ENCODE assay signal across 28 cellular contexts in the genomic region with DNA sequence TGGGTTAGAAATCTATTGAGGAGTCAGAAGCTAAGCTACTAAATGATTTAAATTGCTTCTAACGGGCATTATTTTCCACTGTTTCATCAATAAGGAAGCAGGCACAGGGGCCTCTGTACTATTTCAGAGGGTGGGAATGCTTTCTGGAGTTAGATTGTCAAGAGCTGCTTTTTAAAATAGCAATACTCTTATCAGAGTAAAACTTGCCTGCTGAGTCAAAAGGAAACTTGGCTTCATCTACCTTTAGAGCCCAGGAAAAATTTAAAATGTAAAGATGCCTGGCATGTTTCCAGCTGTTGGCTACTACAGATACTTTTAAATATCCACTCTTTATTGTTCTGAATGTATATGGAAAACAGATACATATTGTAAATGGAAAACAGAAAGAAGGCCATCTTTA.
A peak's percentile ranks its signal among the peaks of the same experiment; 100 is the strongest.
DNase-seq lines count a peak whose midpoint lies in the region; ATAC-seq and TF ChIP-seq lines count a peak whose summit lies in the region.
"Had no signal": no experiment of that assay in that cellular context is flagged by ENCODE, and none has a peak within 500 bp of the region (broad histone marks: within the 10 kb centered on the region; RNA-seq: fewer than 3 reads in every experiment).

No MANE protein-coding gene starts in this region.

- H3K4me3 Mint-ChIP-seq in osteocyte (ENCODE audit: unreplicated experiment), result no peak overlapping the region
- no peak overlapping the region for H3K4me3 Mint-ChIP-seq in natural killer cell treated with Interleukin-12 subunit alpha and Interleukin-12 subunit beta and Interleukin-15 and Interleukin-18, amount 100 ng/mL, for 72 hours
- H3K4me3 Mint-ChIP-seq: activated CD4-positive, alpha-beta T cell treated with anti-CD3 and anti-CD28 coated beads, Interleukin-2, amount 10 ng/mL, durations not matched to agents 24 days and 14 days; activated T-cell treated with anti-CD3 and anti-CD28 coated beads, Interleukin-2, amount 50 U/mL, for 4 hours; neural crest cell; stimulated activated effector memory CD8-positive, alpha-beta T cell treated with anti-CD3 and anti-CD28 coated beads, Interleukin-12 subunit alpha, Interleukin-12 subunit beta, amount 100 ng/mL, for 72 hours; T-helper 2 cell treated with Interferon-gamma antibody and Interleukin-4, amounts not matched to agents 5 μg/mL and 100 μg/mL, for 36 hours had no signal

- no peaks in the 10 kb centered on the region for H3K27me3 ChIP-seq in OCI-LY3 (ENCODE audit: low read depth, low read length)
- no peaks in the 10 kb centered on the region for H3K27me3 ChIP-seq in brain microvascular endothelial cell (replicated peaks)
- H3K27me3 ChIP-seq in left ventricle myocardium inferior (ENCODE audit: low read depth), result no peaks in the 10 kb centered on the region
- H3K27me3 ChIP-seq: esophagus squamous epithelium had no signal

- H3K36me3 ChIP-seq in OCI-LY3 (replicated peaks; ENCODE audit: low read depth, low read length) (no peaks in the 10 kb centered on the region), brain microvascular endothelial cell (replicated peaks) (no peaks in the 10 kb centered on the region), left ventricle myocardium inferior (no peaks in the 10 kb centered on the region)
- H3K36me3 ChIP-seq: esophagus squamous epithelium, lower lobe of right lung had no signal

- H3K4me1 ChIP-seq in OCI-LY3 (ENCODE audit: low read length) (peaks cover 15% of the 10 kb centered on the region), left ventricle myocardium inferior (peaks cover 61% of the 10 kb centered on the region)
- H3K4me1 ChIP-seq: lower lobe of right lung had no signal

- DNase-seq in brain microvascular endothelial cell, result no peak
- DNase-seq in left ventricle myocardium inferior, result no peak
- no peak for DNase-seq in osteocyte (ENCODE audit: extremely low spot score, unreplicated experiment)
- no peak for DNase-seq in natural killer cell treated with Interleukin-12 subunit alpha and Interleukin-12 subunit beta and Interleukin-15 and Interleukin-18, amount 100 ng/mL, for 72 hours (ENCODE audit: low spot score)
- DNase-seq in ACHN, result no peak
- no peak for DNase-seq in T1000 (lab: John Stamatoyannopoulos, UW)
- DNase-seq: activated CD4-positive, alpha-beta T cell treated with anti-CD3 and anti-CD28 coated beads, Interleukin-2, amount 10 ng/mL, durations not matched to agents 24 days and 14 days; activated gamma-delta T cell treated with Interleukin-2 at 50 U/mL for 16 hours; activated T-cell treated with anti-CD3 and anti-CD28 coated beads, Interleukin-2, amount 50 U/mL, for 4 hours; Calu3; cortex of kidney; DMS79 treated with DMSO at 0.1 percent for 48 hours; esophagus squamous epithelium; GF-D8; islet precursor cell; lower lobe of right lung; NCI-H1105; NCI-H187 treated with DMSO at 0.1 percent for 48 hours; NCI-H69; stimulated activated CD4-positive, alpha-beta T cell treated with anti-CD3 and anti-CD28 coated beads, Interleukin-12 subunit alpha, Interleukin-12 subunit beta, amount 100 ng/mL, for 4 hours; stimulated activated CD4-positive, alpha-beta T cell treated with anti-CD3 and anti-CD28 coated beads, Interleukin-4, amount 100 ng/mL, for 1 hour had no signal

- no peak for TF ChIP-seq CTCF in OCI-LY3 (IDR thresholded peaks at IDR 0.05; ENCODE audit: low read depth, low read length)
- TF ChIP-seq CTCF in brain microvascular endothelial cell (IDR thresholded peaks at IDR 0.05; ENCODE audit: low read depth, low read length, missing control alignments), result no peak
- no peak for TF ChIP-seq CTCF in left ventricle myocardium inferior (IDR thresholded peaks at IDR 0.05; ENCODE audit: borderline replicate concordance)
- TF ChIP-seq CTCF in osteocyte (IDR thresholded peaks at IDR 0.05), result no peak

- in situ Hi-C loops in brain microvascular endothelial cell (cut with HindIII; ENCODE audit: low pct_ligation_motif_present, low sequenced_read_pairs) (no loop called here), ACHN (cut with HindIII; ENCODE audit: low pct_ligation_motif_present, low pct_unique_long_range_greater_than_20kb, low sequenced_read_pairs) (no loop called here)

- no peaks in the 10 kb centered on the region for H3K27me3 Mint-ChIP-seq in osteocyte (ENCODE audit: unreplicated experiment)
- H3K27me3 Mint-ChIP-seq in natural killer cell treated with Interleukin-12 subunit alpha and Interleukin-12 subunit beta and Interleukin-15 and Interleukin-18, amount 100 ng/mL, for 72 hours, result no peaks in the 10 kb centered on the region
- H3K27me3 Mint-ChIP-seq: activated CD4-positive, alpha-beta T cell treated with anti-CD3 and anti-CD28 coated beads, Interleukin-2, amount 10 ng/mL, durations not matched to agents 24 days and 14 days had no signal

- H3K27ac ChIP-seq in OCI-LY3 (ENCODE audit: low read length) (no peak overlapping the region), brain microvascular endothelial cell (peak overlapping the region; percentile 16), left ventricle myocardium inferior (replicated peaks) (peak overlapping the region; percentile 72)
- H3K27ac ChIP-seq: C4-2B, esophagus squamous epithelium, lower lobe of right lung had no signal

- H3K4me1 Mint-ChIP-seq in osteocyte (ENCODE audit: unreplicated experiment), result peaks cover 66% of the 10 kb centered on the region
- H3K4me1 Mint-ChIP-seq in natural killer cell treated with Interleukin-12 subunit alpha and Interleukin-12 subunit beta and Interleukin-15 and Interleukin-18, amount 100 ng/mL, for 72 hours (ENCODE audit: low read depth in 2 of 2), result no peaks in the 10 kb centered on the region
- H3K4me1 Mint-ChIP-seq: activated CD4-positive, alpha-beta T cell treated with anti-CD3 and anti-CD28 coated beads, Interleukin-2, amount 10 ng/mL, durations not matched to agents 24 days and 14 days; stimulated activated effector memory CD8-positive, alpha-beta T cell treated with anti-CD3 and anti-CD28 coated beads, Interleukin-12 subunit alpha, Interleukin-12 subunit beta, amount 100 ng/mL, for 72 hours had no signal

- ATAC-seq in natural killer cell treated with Interleukin-12 subunit alpha and Interleukin-12 subunit beta and Interleukin-15 and Interleukin-18, amount 100 ng/mL, for 72 hours, result no peak
- ATAC-seq in HG03439 (IDR thresholded peaks at IDR 0.05; ENCODE audit: unreplicated experiment), result no peak
- ATAC-seq: activated T-cell treated with anti-CD3 and anti-CD28 coated beads, Interleukin-2, amount 50 U/mL, for 4 hours; sciatic nerve; stimulated activated effector memory CD8-positive, alpha-beta T cell treated with anti-CD3 and anti-CD28 coated beads, Interleukin-12 subunit alpha, Interleukin-12 subunit beta, amount 100 ng/mL, for 72 hours had no signal

- intact Hi-C loops in left ventricle myocardium inferior (cut with micrococcal nuclease), result no loop called here

- H3K36me3 Mint-ChIP-seq in osteocyte (ENCODE audit: unreplicated experiment), result peaks cover 17% of the 10 kb centered on the region
- no peaks in the 10 kb centered on the region for H3K36me3 Mint-ChIP-seq in natural killer cell treated with Interleukin-12 subunit alpha and Interleukin-12 subunit beta and Interleukin-15 and Interleukin-18, amount 100 ng/mL, for 72 hours
- H3K36me3 Mint-ChIP-seq: stimulated activated effector memory CD8-positive, alpha-beta T cell treated with anti-CD3 and anti-CD28 coated beads, Interleukin-12 subunit alpha, Interleukin-12 subunit beta, amount 100 ng/mL, for 72 hours had no signal

- H3K4me3 ChIP-seq in OCI-LY3 (ENCODE audit: low read length) (peak overlapping the region; percentile 28; the same call in 1 of the 2 replicates), brain microvascular endothelial cell (ENCODE audit: low read depth, low read length) (no peak overlapping the region), left ventricle myocardium inferior (peak overlapping the region; percentile 11)
- H3K4me3 ChIP-seq: esophagus squamous epithelium, lower lobe of right lung had no signal

- peak overlapping the region; percentile 32 for H3K27ac Mint-ChIP-seq in osteocyte (ENCODE audit: unreplicated experiment)
- no peak overlapping the region for H3K27ac Mint-ChIP-seq in natural killer cell treated with Interleukin-12 subunit alpha and Interleukin-12 subunit beta and Interleukin-15 and Interleukin-18, amount 100 ng/mL, for 72 hours
- H3K27ac Mint-ChIP-seq: activated CD4-positive, alpha-beta T cell treated with anti-CD3 and anti-CD28 coated beads, Interleukin-2, amount 10 ng/mL, durations not matched to agents 24 days and 14 days; stimulated activated effector memory CD8-positive, alpha-beta T cell treated with anti-CD3 and anti-CD28 coated beads, Interleukin-12 subunit alpha, Interleukin-12 subunit beta, amount 100 ng/mL, for 72 hours; T-helper 2 cell treated with Interferon-gamma antibody and Interleukin-4, amounts not matched to agents 5 μg/mL and 100 μg/mL, for 36 hours had no signal

- H3K9ac ChIP-seq in OCI-LY3 (ENCODE audit: low read length), result no peak overlapping the region

- peak overlapping the region; percentile 65 for H3K4me2 ChIP-seq in OCI-LY3 (ENCODE audit: low read length)

- no peak overlapping the region for H2AFZ ChIP-seq in OCI-LY3 (ENCODE audit: low read depth, low read length)

- H3K9me3 ChIP-seq in OCI-LY3 (ENCODE audit: insufficient read depth, low read length) (no peaks in the 10 kb centered on the region), left ventricle myocardium inferior (replicated peaks) (no peaks in the 10 kb centered on the region)
- H3K9me3 ChIP-seq: esophagus squamous epithelium, lower lobe of right lung had no signal

- no peaks in the 10 kb centered on the region for H3K9me3 Mint-ChIP-seq in osteocyte (ENCODE audit: unreplicated experiment)
- H3K9me3 Mint-ChIP-seq in natural killer cell treated with Interleukin-12 subunit alpha and Interleukin-12 subunit beta and Interleukin-15 and Interleukin-18, amount 100 ng/mL, for 72 hours, result peaks cover 11% of the 10 kb centered on the region
- H3K9me3 Mint-ChIP-seq: activated CD4-positive, alpha-beta T cell treated with anti-CD3 and anti-CD28 coated beads, Interleukin-2, amount 10 ng/mL, durations not matched to agents 24 days and 14 days; neural crest cell had no signal

- no peaks in the 10 kb centered on the region for H4K20me1 ChIP-seq in OCI-LY3 (ENCODE audit: insufficient read depth, low read length)

- no peaks in the 10 kb centered on the region for H3K79me2 ChIP-seq in OCI-LY3 (ENCODE audit: low read length)
